In genomic region chr18:44513233-44513632, GRCh38 we compare ENCODE assay signal across 6 cellular contexts.
"Had no signal": no experiment of that assay in that cellular context is flagged by ENCODE, and none has a peak within 500 bp of the region (broad histone marks: within the 10 kb centered on the region; RNA-seq: fewer than 3 reads in every experiment).

No MANE protein-coding gene starts in this region.

- H3K27ac ChIP-seq: GM23248 had no signal

- DNase-seq: GM23248, GOT3, H7, IMR-90 had no signal

- H3K9me3 ChIP-seq: HAP-1 had no signal

- H3K4me3 ChIP-seq: GM23248, HAP-1 had no signal

- H3K4me1 ChIP-seq: HAP-1 had no signal

- ATAC-seq: HCT116 had no signal

- H3K36me3 ChIP-seq: HAP-1 had no signal
